34 cellular contexts compared by ENCODE assay signal in genomic region chr3:44392489-44392888, GRCh38.
"Had no signal": no experiment of that assay in that cellular context is flagged by ENCODE, and none has a peak within 500 bp of the region (broad histone marks: within the 10 kb centered on the region; RNA-seq: fewer than 3 reads in every experiment).

No MANE protein-coding gene starts in this region.

- H3K27me3 ChIP-seq: MG63 had no signal

- DNase-seq: Karpas-422, Kasumi-1, MG63, MM.1S, MV-4-11, NCI-H1048, NCI-H1092, NCI-H1092 treated with DMSO at 0.1 percent for 48 hours, NCI-H1105 treated with DMSO at 0.1 percent for 48 hours, NCI-H1417, NCI-H1417 treated with DMSO at 0.1 percent for 48 hours, NCI-H1436, NCI-H1436 treated with DMSO at 0.1 percent for 48 hours, NCI-H146, NCI-H1694, NCI-H1694 treated with DMSO at 0.1 percent for 48 hours, NCI-H187, NCI-H187 treated with DMSO at 0.1 percent for 48 hours, NCI-H1930, NCI-H2029, NCI-H2029 treated with DMSO at 0.1 percent for 48 hours, NCI-H2081, NCI-H2081 treated with DMSO at 0.1 percent for 48 hours, NCI-H2107, NCI-H2171, NCI-H2171 treated with DMSO at 0.1 percent for 48 hours, NCI-H2227 treated with DMSO at 0.1 percent for 48 hours, NCI-H226, NCI-H345, NCI-H446, NCI-H446 treated with DMSO at 0.1 percent for 48 hours, NCI-H510A, NCI-H510A treated with DMSO at 0.1 percent for 48 hours, NCI-H524 had no signal

- H3K36me3 ChIP-seq: MG63 had no signal

- H3K9me3 ChIP-seq: MG63 had no signal

- H3K4me3 ChIP-seq: MG63 had no signal
